In genomic region chr17:50176559-50177471, GRCh38 we compare ENCODE assay signal across 11 cellular contexts. TPM values are rescaled to one million over a fixed set of nuclear protein-coding genes. Genes with fewer than 3 reads are reported as not detected.
DNase-seq lines count a peak whose midpoint lies in the region; ATAC-seq and TF ChIP-seq lines count a peak whose summit lies in the region.
"Had no signal": no experiment of that assay in that cellular context is flagged by ENCODE, and none has a peak within 500 bp of the region (broad histone marks: within the 10 kb centered on the region; RNA-seq: fewer than 3 reads in every experiment).

No MANE protein-coding gene starts in this region.

- peaks cover 0 to 4% (median 0%) of the 10 kb centered on the region in 11 experiments; a peak in 1 of 22 replicates for H3K27me3 ChIP-seq in BLaER1 treated with 17β-estradiol and CSF1 and Interleukin-3, amounts not matched to agents 10 nM and 100 nM
- H3K27me3 ChIP-seq in WERI-Rb-1 (ENCODE audit: insufficient read depth, low read depth, severe bottlenecking) = no peaks in the 10 kb centered on the region
- H3K27me3 ChIP-seq in right atrium auricular region = no peaks in the 10 kb centered on the region
- no peaks in the 10 kb centered on the region for H3K27me3 ChIP-seq in gastrocnemius medialis
- H3K27me3 ChIP-seq in dorsolateral prefrontal cortex = no peaks in the 10 kb centered on the region

- H3K4me3 Mint-ChIP-seq in activated CD8-positive, alpha-beta T cell treated with anti-CD3 and anti-CD28 coated beads, Interleukin-2, amount 10 ng/mL, durations not matched to agents 7 days and 5 days = no peak overlapping the region
- H3K4me3 Mint-ChIP-seq: activated T-helper 1 cell treated with anti-CD3 and anti-CD28 coated beads, Interleukin-12 subunit alpha, Interleukin-12 subunit beta, Interleukin-2, Interleukin-4 antibody, amounts not matched to agents 30 ng/mL and 10 ng/mL and 1 ng/mL, durations not matched to agents 14 hours and 24 hours and 36 hours had no signal

- in situ Hi-C loops in gastrocnemius medialis (cut with MboI; ENCODE audit: low sequenced_read_pairs in 4 of 4) = no loop called here

- H3K9me3 Mint-ChIP-seq in activated CD8-positive, alpha-beta T cell treated with anti-CD3 and anti-CD28 coated beads, Interleukin-2, amount 10 ng/mL, durations not matched to agents 7 days and 5 days (ENCODE audit: insufficient read depth) = no peaks in the 10 kb centered on the region
- H3K9me3 Mint-ChIP-seq: activated T-helper 1 cell treated with anti-CD3 and anti-CD28 coated beads, Interleukin-12 subunit alpha, Interleukin-12 subunit beta, Interleukin-2, Interleukin-4 antibody, amounts not matched to agents 30 ng/mL and 10 ng/mL and 1 ng/mL, durations not matched to agents 14 hours and 24 hours and 36 hours had no signal

- peak; percentile 51 for TF ChIP-seq CTCF in WERI-Rb-1 (IDR thresholded peaks at IDR 0.05; ENCODE audit: low read depth, low read length)
- TF ChIP-seq CTCF in right atrium auricular region (IDR thresholded peaks at IDR 0.05) = peak in 1 of 2 donors; percentile 34
- peak in 1 of 5 experiments; percentile 38 for TF ChIP-seq CTCF in gastrocnemius medialis (IDR thresholded peaks at IDR 0.05 in 4 of 5, conservative IDR thresholded peaks at IDR 0.05 in 1 of 5)
- TF ChIP-seq CTCF in dorsolateral prefrontal cortex (IDR thresholded peaks at IDR 0.05 in 54 of 56, conservative IDR thresholded peaks at IDR 0.05 in 2 of 56; ENCODE audit: low read depth in 1 of 56, partially characterized antibody in 56 of 56) = peak in 4 of 56 donors; percentile 7 to 30 (median 10)

- POLR2A ChIA-PET in activated CD8-positive, alpha-beta T cell treated with anti-CD3 and anti-CD28 coated beads, Interleukin-2, amount 10 ng/mL, durations not matched to agents 7 days and 5 days (lab: Charles Lee) = no interaction called here

- H3K27ac Mint-ChIP-seq in activated CD8-positive, alpha-beta T cell treated with anti-CD3 and anti-CD28 coated beads, Interleukin-2, amount 10 ng/mL, durations not matched to agents 7 days and 5 days = no peak overlapping the region
- H3K27ac Mint-ChIP-seq: activated T-helper 1 cell treated with anti-CD3 and anti-CD28 coated beads, Interleukin-12 subunit alpha, Interleukin-12 subunit beta, Interleukin-2, Interleukin-4 antibody, amounts not matched to agents 30 ng/mL and 10 ng/mL and 1 ng/mL, durations not matched to agents 14 hours and 24 hours and 36 hours had no signal

- peaks cover 22 to 69% (median 64%) of the 10 kb centered on the region in 10 experiments for H3K4me1 ChIP-seq in BLaER1 treated with 17β-estradiol and CSF1 and Interleukin-3, amounts not matched to agents 10 nM and 100 nM
- H3K4me1 ChIP-seq in right atrium auricular region (peaks cover 0 to 53% of the 10 kb centered on the region in 2 donors), gastrocnemius medialis (peaks cover 38 to 44% of the 10 kb centered on the region in 2 donors)

- no peaks in the 10 kb centered on the region for H3K36me3 ChIP-seq in BLaER1 treated with 17β-estradiol and CSF1 and Interleukin-3, amounts not matched to agents 10 nM and 100 nM
- H3K36me3 ChIP-seq in WERI-Rb-1 = no peaks in the 10 kb centered on the region
- H3K36me3 ChIP-seq in right atrium auricular region = no peaks in the 10 kb centered on the region
- H3K36me3 ChIP-seq in gastrocnemius medialis = peaks cover 0 to 17% of the 10 kb centered on the region in 2 donors

- no peaks in the 10 kb centered on the region; a peak in 1 of 22 replicates for H4K20me1 ChIP-seq in BLaER1 treated with 17β-estradiol and CSF1 and Interleukin-3, amounts not matched to agents 10 nM and 100 nM

- TF ChIP-seq POLR2A in gastrocnemius medialis (IDR thresholded peaks at IDR 0.05) = no peak

- DNase-seq in WERI-Rb-1 (no peak), right atrium auricular region (ENCODE audit: low spot score) (no peak), gastrocnemius medialis (no peak), ecto neural progenitor cell (ENCODE audit: low spot score) (no peak), dorsolateral prefrontal cortex (no peak), SKM-1 (lab: John Stamatoyannopoulos, UW; ENCODE audit: unreplicated experiment) (no peak)
- no peak for DNase-seq in activated CD8-positive, alpha-beta T cell treated with anti-CD3 and anti-CD28 coated beads, Interleukin-2, amount 10 ng/mL, durations not matched to agents 7 days and 5 days
- DNase-seq: cerebellar nuclear complex had no signal

- no peaks in the 10 kb centered on the region for H3K9me3 ChIP-seq in BLaER1 treated with 17β-estradiol and CSF1 and Interleukin-3, amounts not matched to agents 10 nM and 100 nM (replicated peaks in 1 of 11)
- no peaks in the 10 kb centered on the region for H3K9me3 ChIP-seq in WERI-Rb-1 (ENCODE audit: severe bottlenecking)
- no peaks in the 10 kb centered on the region for H3K9me3 ChIP-seq in right atrium auricular region
- H3K9me3 ChIP-seq in gastrocnemius medialis = no peaks in the 10 kb centered on the region

- H3K4me1 Mint-ChIP-seq in activated CD8-positive, alpha-beta T cell treated with anti-CD3 and anti-CD28 coated beads, Interleukin-2, amount 10 ng/mL, durations not matched to agents 7 days and 5 days (ENCODE audit: low read depth) = peaks cover 9% of the 10 kb centered on the region

- no peak for ATAC-seq in gastrocnemius medialis
- no peak for ATAC-seq in activated CD8-positive, alpha-beta T cell treated with anti-CD3 and anti-CD28 coated beads, Interleukin-2, amount 10 ng/mL, durations not matched to agents 7 days and 5 days

- intact Hi-C loops in gastrocnemius medialis (cut with DNase I; ENCODE audit: low total_unique reads) = loop anchor here (5.0 kb wide), 1 partner anchor 250 kb away; the partner anchor contains the start of gene ACSF2
- intact Hi-C loops in dorsolateral prefrontal cortex (cut with DNase I) = loop anchor here in 1 of 2 donors (1.0 kb wide), 1 partner anchor 15 kb away; no protein-coding TSS in a partner anchor

- H3K4me2 ChIP-seq in BLaER1 treated with 17β-estradiol and CSF1 and Interleukin-3, amounts not matched to agents 10 nM and 100 nM = peak overlapping the region in 7 of 11 experiments; percentile 75 to 87 (median 78); a peak in 13 of 22 replicates

- H3K27ac ChIP-seq in BLaER1 treated with 17β-estradiol and CSF1 and Interleukin-3, amounts not matched to agents 10 nM and 100 nM = peak overlapping the region in 2 of 11 experiments; percentile 70 to 76; a peak in 2 of 22 replicates
- H3K27ac ChIP-seq in WERI-Rb-1 (no peak overlapping the region), right atrium auricular region (peak overlapping the region; percentile 84 to 88), gastrocnemius medialis (peak overlapping the region; percentile 98 to 100 (median 99)), dorsolateral prefrontal cortex (peak overlapping the region in 5 of 59 donors; percentile 3 to 73 (median 17))

- no peaks in the 10 kb centered on the region for H3K36me3 Mint-ChIP-seq in activated CD8-positive, alpha-beta T cell treated with anti-CD3 and anti-CD28 coated beads, Interleukin-2, amount 10 ng/mL, durations not matched to agents 7 days and 5 days (ENCODE audit: low read depth)

- H3K9ac ChIP-seq in BLaER1 treated with 17β-estradiol and CSF1 and Interleukin-3, amounts not matched to agents 10 nM and 100 nM = no peak overlapping the region

- CTCF ChIA-PET in activated CD8-positive, alpha-beta T cell treated with anti-CD3 and anti-CD28 coated beads, Interleukin-2, amount 10 ng/mL, durations not matched to agents 7 days and 5 days (lab: Charles Lee) = interaction anchor here (0.9 to 2.4 kb wide), 13 partner anchors 7 to 98 kb away, joined by 3 to 31 read pairs (median 4); partner anchors contain the start of genes COL1A1 and TMEM92

- H3K27me3 Mint-ChIP-seq in activated CD8-positive, alpha-beta T cell treated with anti-CD3 and anti-CD28 coated beads, Interleukin-2, amount 10 ng/mL, durations not matched to agents 7 days and 5 days (ENCODE audit: low read depth) = no peaks in the 10 kb centered on the region

- no peak overlapping the region for H3K4me3 ChIP-seq in BLaER1 treated with 17β-estradiol and CSF1 and Interleukin-3, amounts not matched to agents 10 nM and 100 nM
- H3K4me3 ChIP-seq in WERI-Rb-1 (ENCODE audit: low read depth, low read length) (no peak overlapping the region), right atrium auricular region (no peak overlapping the region), gastrocnemius medialis (no peak overlapping the region), dorsolateral prefrontal cortex (no peak overlapping the region)

RNA-seq across cellular contexts. Expression of gene SGCA, which starts 11.0 kb away (rescaled TPM):
- 100 to 1,000 TPM; 120 to 207 TPM for total RNA-seq in right atrium auricular region
- 100 to 1,000 TPM; 227 to 385 (median 292) TPM for total RNA-seq in gastrocnemius medialis
- not detected for total RNA-seq in activated CD8-positive, alpha-beta T cell treated with anti-CD3 and anti-CD28 coated beads, Interleukin-2, amount 10 ng/mL, durations not matched to agents 7 days and 5 days
- total RNA-seq in dorsolateral prefrontal cortex = 1 to 10 TPM in 57 of 120 experiments, under 1 TPM in 26, not detected in 37; 0.37 to 7.6 (median 1.3) TPM
- total RNA-seq: frontal cortex had no signal

RNA-seq across cellular contexts. Expression of gene COL1A1, which starts 24.6 kb away (rescaled TPM):
- total RNA-seq in right atrium auricular region = 100 to 1,000 TPM in 1 of 2 donors, 10 to 100 TPM in 1; 19.8 to 180 TPM
- 1 to 10 TPM; 1.7 to 9.5 (median 5.1) TPM for total RNA-seq in gastrocnemius medialis
- total RNA-seq in activated CD8-positive, alpha-beta T cell treated with anti-CD3 and anti-CD28 coated beads, Interleukin-2, amount 10 ng/mL, durations not matched to agents 7 days and 5 days = under 1 TPM; 0.18 to 0.26 TPM
- total RNA-seq in dorsolateral prefrontal cortex = 10 to 100 TPM in 16 of 120 experiments, 1 to 10 TPM in 95, under 1 TPM in 9; 0.25 to 23.1 (median 3.3) TPM

RNA-seq across cellular contexts. Expression of gene PPP1R9B, which starts 26.3 kb away (rescaled TPM):
- total RNA-seq in right atrium auricular region (10 to 100 TPM; 16.9 to 24.2 TPM), gastrocnemius medialis (10 to 100 TPM in 2 of 4 donors, 1 to 10 TPM in 2; 4.7 to 18.8 (median 11.0) TPM), dorsolateral prefrontal cortex (100 to 1,000 TPM in 118 of 120 experiments, 10 to 100 TPM in 2; 74.6 to 225 (median 160) TPM)
- total RNA-seq in activated CD8-positive, alpha-beta T cell treated with anti-CD3 and anti-CD28 coated beads, Interleukin-2, amount 10 ng/mL, durations not matched to agents 7 days and 5 days = 100 to 1,000 TPM; 113 to 115 TPM

RNA-seq across cellular contexts. Expression of gene SAMD14, which starts 46.9 kb away (rescaled TPM):
- total RNA-seq in right atrium auricular region (1 to 10 TPM in 1 of 2 donors, under 1 TPM in 1; 0.78 to 1.1 TPM), gastrocnemius medialis (1 to 10 TPM in 1 of 4 donors, under 1 TPM in 2, not detected in 1; 0.04 to 3.8 (median 0.31) TPM), dorsolateral prefrontal cortex (100 to 1,000 TPM in 2 of 120 experiments, 10 to 100 TPM in 118; 17.9 to 122 (median 58.2) TPM)
- under 1 TPM; 0.50 to 0.55 TPM for total RNA-seq in activated CD8-positive, alpha-beta T cell treated with anti-CD3 and anti-CD28 coated beads, Interleukin-2, amount 10 ng/mL, durations not matched to agents 7 days and 5 days

Comparison
In these comparisons a context has a peak if more than half of its experiments do, and no peak if none do; other contexts are left out.
1. RNA of gene SGCA, which starts 11.0 kb away (total RNA-seq): 227 to 385 TPM in gastrocnemius medialis and 120 to 207 TPM in right atrium auricular region; 0.37 to 7.6 TPM in dorsolateral prefrontal cortex and not detected in activated CD8-positive, alpha-beta T cell treated with anti-CD3 and anti-CD28 coated beads, Interleukin-2, amount 10 ng/mL, durations not matched to agents 7 days and 5 days; every median in the first group is over 10 times any median in the second.